ENCODE assay signal across 30 cellular contexts in genomic region chr4:54654753-54655152, GRCh38. TPM values are rescaled to one million over a fixed set of nuclear protein-coding genes. Genes with fewer than 3 reads are reported as not detected.
"Had no signal": no experiment of that assay in that cellular context is flagged by ENCODE, and none has a peak within 500 bp of the region (broad histone marks: within the 10 kb centered on the region; RNA-seq: fewer than 3 reads in every experiment).

No MANE protein-coding gene starts in this region.

- H3K9me3 ChIP-seq: ascending aorta, colonic mucosa had no signal

- ATAC-seq: activated CD8-positive, alpha-beta memory T cell treated with anti-CD3 and anti-CD28 coated beads, Interleukin-2, amount 10 ng/mL, durations not matched to agents 7 days and 5 days; activated CD8-positive, alpha-beta T cell treated with anti-CD3 and anti-CD28 coated beads, Interleukin-2, amount 10 ng/mL, durations not matched to agents 7 days and 5 days; activated naive CD8-positive, alpha-beta T cell treated with anti-CD3 and anti-CD28 coated beads, Interleukin-2, amount 50 U/mL, for 24 hours had no signal

- H3K36me3 ChIP-seq: ascending aorta, cardiac muscle cell, colonic mucosa, WERI-Rb-1 had no signal

- H3K4me1 ChIP-seq: colonic mucosa had no signal

- H3K27me3 ChIP-seq: ascending aorta had no signal

- DNase-seq: activated B cell treated with CpG ODN at 0.5 μM for 24 hours; activated CD4-positive, alpha-beta memory T cell treated with anti-CD3 and anti-CD28 coated beads, Interleukin-2, amount 10 ng/mL, durations not matched to agents 7 days and 5 days; activated CD4-positive, alpha-beta T cell treated with anti-CD3 and anti-CD28 coated beads for 48 hours; activated CD4-positive, alpha-beta T cell treated with anti-CD3 and anti-CD28 coated beads, Interleukin-2, amount 10 ng/mL, durations not matched to agents 7 days and 5 days; activated CD4-positive, alpha-beta T cell treated with anti-CD3 and anti-CD28 coated beads, Interleukin-2, amount 50 U/mL, for 48 hours; activated CD4-positive, CD25-positive, alpha-beta regulatory T cell treated with anti-CD3 and anti-CD28 coated beads, Interleukin-2, amount 50 U/mL, for 72 hours; activated CD8-positive, alpha-beta memory T cell treated with anti-CD3 and anti-CD28 coated beads for 24 hours; activated CD8-positive, alpha-beta memory T cell treated with anti-CD3 and anti-CD28 coated beads, Interleukin-2, amount 10 ng/mL, durations not matched to agents 7 days and 5 days; activated CD8-positive, alpha-beta memory T cell treated with anti-CD3 and anti-CD28 coated beads, Interleukin-2, amount 50 U/mL, for 48 hours; activated CD8-positive, alpha-beta T cell treated with anti-CD3 and anti-CD28 coated beads, Interleukin-2, amount 10 ng/mL, durations not matched to agents 7 days and 5 days; activated effector memory CD4-positive, alpha-beta T cell treated with Interleukin-2 at 50 U/mL for 16 hours; activated gamma-delta T cell; activated naive CD4-positive, alpha-beta T cell treated with anti-CD3 and anti-CD28 coated beads, Interleukin-2, amount 10 ng/mL, durations not matched to agents 7 days and 5 days; activated naive CD4-positive, alpha-beta T cell treated with Interleukin-2 at 50 U/mL for 16 hours; activated naive CD8-positive, alpha-beta T cell treated with anti-CD3 and anti-CD28 coated beads, Interleukin-2, amount 10 ng/mL, durations not matched to agents 7 days and 5 days; activated naive CD8-positive, alpha-beta T cell treated with anti-CD3 and anti-CD28 coated beads, Interleukin-2, amount 50 U/mL, for 24 hours; activated T-cell treated with anti-CD3 and anti-CD28 coated beads, Interleukin-2, amount 50 U/mL, for 24 hours; activated T-cell treated with anti-CD3 and anti-CD28 coated beads, Interleukin-2, amount 50 U/mL, for 48 hours; amygdala; anterior cingulate cortex; caudate nucleus; cerebellar nuclear complex; colonic mucosa; T-helper 2 cell; T-helper 9 cell; WERI-Rb-1 had no signal

- H3K4me3 ChIP-seq: ascending aorta, cardiac muscle cell, colonic mucosa had no signal

- FAIRE-seq: bronchial epithelial cell, TTC549 had no signal

- H3K27ac ChIP-seq: ascending aorta, cardiac muscle cell, colonic mucosa, WERI-Rb-1 had no signal

RNA-seq across cellular contexts. Expression of gene KIT, which starts 3.0 kb away (rescaled TPM):
- total RNA-seq: activated B cell treated with CpG ODN at 0.5 μM for 24 hours, ascending aorta had no signal
